8 cellular contexts compared by ENCODE assay signal in the genomic region with DNA sequence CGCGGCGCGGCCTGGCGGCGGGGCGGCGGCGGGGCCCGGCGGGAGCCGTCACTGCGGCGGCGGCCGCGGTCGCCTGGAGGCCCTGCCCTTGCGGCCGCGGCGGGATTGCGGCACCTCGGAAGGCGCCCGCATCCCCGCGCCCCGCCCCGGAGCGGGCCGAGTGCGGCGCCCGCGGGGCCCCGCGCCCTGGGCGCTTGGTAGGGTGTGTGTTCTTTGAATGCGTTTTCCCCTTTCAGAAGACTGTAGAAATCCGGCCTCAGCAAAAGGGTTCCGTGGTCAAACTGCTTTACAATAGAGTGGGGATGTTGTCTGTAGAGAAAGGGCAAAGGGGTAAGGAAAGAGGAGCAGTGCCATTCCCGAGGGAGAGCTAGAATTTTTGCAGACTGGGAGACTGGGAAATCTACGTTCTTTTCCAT. TPM values are rescaled to one million over a fixed set of nuclear protein-coding genes. Genes with fewer than 3 reads are reported as not detected.
DNase-seq lines count a peak whose midpoint lies in the region; ATAC-seq and TF ChIP-seq lines count a peak whose summit lies in the region.

No MANE protein-coding gene starts in this region.

- peak overlapping the region; percentile 67 for H3K27ac ChIP-seq in caudate nucleus (ENCODE audit: low read depth, low read length)

- H3K4me3 ChIP-seq in GM12875 (ENCODE audit: low read depth, low read length) = peak overlapping the region; percentile 58

- TF ChIP-seq CTCF in GM12875 (IDR thresholded peaks at IDR 0.05; ENCODE audit: borderline replicate concordance, insufficient read depth, low read depth, low read length) = no peak

- peak; percentile 35 for ATAC-seq in HG03064 (IDR thresholded peaks at IDR 0.05; ENCODE audit: low read depth, unreplicated experiment)
- ATAC-seq in SK-N-SH treated with all-trans-retinoic acid at 6 μM for 48 hours = peak; percentile 53
- ATAC-seq in left lobe of liver = peak; percentile 50

- peak; percentile 9 for DNase-seq in A172 (ENCODE audit: low spot score)
- DNase-seq in caudate nucleus (lab: John Stamatoyannopoulos, UW) = peak in 9 of 61 donors; percentile 11 to 71 (median 18)
- no peak for DNase-seq in left lobe of liver (ENCODE audit: low spot score)
- peak; percentile 49 for DNase-seq in superior temporal gyrus (ENCODE audit: extremely low spot score)
- no peak for DNase-seq in RKO (ENCODE audit: low spot score)

TF ChIP-seq in SK-N-SH treated with all-trans-retinoic acid at 6 μM for 48 hours, 23 proteins besides CTCF, POLR2A, EP300 and RAD21:
- no peak for TF ChIP-seq ZC3H10 (CRISPR knock-in tag; IDR thresholded peaks at IDR 0.05)
- no peak for TF ChIP-seq RARB (CRISPR knock-in tag; IDR thresholded peaks at IDR 0.05)
- TF ChIP-seq, protein P1, sequence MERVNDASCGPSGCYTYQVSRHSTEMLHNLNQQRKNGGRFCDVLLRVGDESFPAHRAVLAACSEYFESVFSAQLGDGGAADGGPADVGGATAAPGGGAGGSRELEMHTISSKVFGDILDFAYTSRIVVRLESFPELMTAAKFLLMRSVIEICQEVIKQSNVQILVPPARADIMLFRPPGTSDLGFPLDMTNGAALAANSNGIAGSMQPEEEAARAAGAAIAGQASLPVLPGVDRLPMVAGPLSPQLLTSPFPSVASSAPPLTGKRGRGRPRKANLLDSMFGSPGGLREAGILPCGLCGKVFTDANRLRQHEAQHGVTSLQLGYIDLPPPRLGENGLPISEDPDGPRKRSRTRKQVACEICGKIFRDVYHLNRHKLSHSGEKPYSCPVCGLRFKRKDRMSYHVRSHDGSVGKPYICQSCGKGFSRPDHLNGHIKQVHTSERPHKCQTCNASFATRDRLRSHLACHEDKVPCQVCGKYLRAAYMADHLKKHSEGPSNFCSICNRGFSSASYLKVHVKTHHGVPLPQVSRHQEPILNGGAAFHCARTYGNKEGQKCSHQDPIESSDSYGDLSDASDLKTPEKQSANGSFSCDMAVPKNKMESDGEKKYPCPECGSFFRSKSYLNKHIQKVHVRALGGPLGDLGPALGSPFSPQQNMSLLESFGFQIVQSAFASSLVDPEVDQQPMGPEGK (CRISPR knock-in tag; IDR thresholded peaks at IDR 0.05; ENCODE audit: borderline replicate concordance) = no peak
- no peak for TF ChIP-seq ZNF70 (CRISPR knock-in tag; IDR thresholded peaks at IDR 0.05)
- TF ChIP-seq ZNF8 (CRISPR knock-in tag; IDR thresholded peaks at IDR 0.05) = no peak
- TF ChIP-seq, protein P2, sequence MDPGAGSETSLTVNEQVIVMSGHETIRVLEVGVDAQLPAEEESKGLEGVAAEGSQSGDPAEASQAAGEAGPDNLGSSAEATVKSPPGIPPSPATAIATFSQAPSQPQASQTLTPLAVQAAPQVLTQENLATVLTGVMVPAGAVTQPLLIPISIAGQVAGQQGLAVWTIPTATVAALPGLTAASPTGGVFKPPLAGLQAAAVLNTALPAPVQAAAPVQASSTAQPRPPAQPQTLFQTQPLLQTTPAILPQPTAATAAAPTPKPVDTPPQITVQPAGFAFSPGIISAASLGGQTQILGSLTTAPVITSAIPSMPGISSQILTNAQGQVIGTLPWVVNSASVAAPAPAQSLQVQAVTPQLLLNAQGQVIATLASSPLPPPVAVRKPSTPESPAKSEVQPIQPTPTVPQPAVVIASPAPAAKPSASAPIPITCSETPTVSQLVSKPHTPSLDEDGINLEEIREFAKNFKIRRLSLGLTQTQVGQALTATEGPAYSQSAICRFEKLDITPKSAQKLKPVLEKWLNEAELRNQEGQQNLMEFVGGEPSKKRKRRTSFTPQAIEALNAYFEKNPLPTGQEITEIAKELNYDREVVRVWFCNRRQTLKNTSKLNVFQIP (CRISPR knock-in tag; IDR thresholded peaks at IDR 0.05; ENCODE audit: borderline replicate concordance, low read depth) = no peak
- no peak for TF ChIP-seq ESRRG (CRISPR knock-in tag; IDR thresholded peaks at IDR 0.05)
- TF ChIP-seq ZFP30 (CRISPR knock-in tag; IDR thresholded peaks at IDR 0.05) = no peak
- TF ChIP-seq ZFP3 (CRISPR knock-in tag; IDR thresholded peaks at IDR 0.05) = no peak
- TF ChIP-seq OSR1 (CRISPR knock-in tag; IDR thresholded peaks at IDR 0.05) = no peak
- TF ChIP-seq PPARA (CRISPR knock-in tag; IDR thresholded peaks at IDR 0.05; ENCODE audit: borderline replicate concordance) = no peak
- TF ChIP-seq SNAI2 (CRISPR knock-in tag; IDR thresholded peaks at IDR 0.05) = no peak
- TF ChIP-seq ARNTL (CRISPR knock-in tag; IDR thresholded peaks at IDR 0.05; ENCODE audit: borderline replicate concordance, low read depth) = no peak
- no peak for TF ChIP-seq GLIS3 (CRISPR knock-in tag; IDR thresholded peaks at IDR 0.05)
- TF ChIP-seq, protein P3, sequence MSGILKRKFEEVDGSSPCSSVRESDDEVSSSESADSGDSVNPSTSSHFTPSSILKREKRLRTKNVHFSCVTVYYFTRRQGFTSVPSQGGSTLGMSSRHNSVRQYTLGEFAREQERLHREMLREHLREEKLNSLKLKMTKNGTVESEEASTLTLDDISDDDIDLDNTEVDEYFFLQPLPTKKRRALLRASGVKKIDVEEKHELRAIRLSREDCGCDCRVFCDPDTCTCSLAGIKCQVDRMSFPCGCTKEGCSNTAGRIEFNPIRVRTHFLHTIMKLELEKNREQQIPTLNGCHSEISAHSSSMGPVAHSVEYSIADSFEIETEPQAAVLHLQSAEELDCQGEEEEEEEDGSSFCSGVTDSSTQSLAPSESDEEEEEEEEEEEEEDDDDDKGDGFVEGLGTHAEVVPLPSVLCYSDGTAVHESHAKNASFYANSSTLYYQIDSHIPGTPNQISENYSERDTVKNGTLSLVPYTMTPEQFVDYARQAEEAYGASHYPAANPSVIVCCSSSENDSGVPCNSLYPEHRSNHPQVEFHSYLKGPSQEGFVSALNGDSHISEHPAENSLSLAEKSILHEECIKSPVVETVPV (CRISPR knock-in tag; IDR thresholded peaks at IDR 0.05) = no peak

RNA-seq across cellular contexts. Expression of gene SNRK, which starts 0.6 kb away (rescaled TPM):
- 11.6 and 16.5 TPM in 2 replicates for total RNA-seq in A172 (2014; rRNA removed; shearing (Covaris generic))
- total RNA-seq in left lobe of liver = 12.4 TPM

Comparison
In these comparisons a context has a peak if more than half of its experiments do, and no peak if none do; other contexts are left out.
1. DNase-seq: peak in A172 (single experiment) and superior temporal gyrus (single experiment); none in left lobe of liver (single experiment) and RKO (single experiment).
2. Peak in every context shown above with its lines, with median percentiles within 50 percentile points of each other: ATAC-seq.